In genomic region chr3:51501833-51502561, GRCh38 we compare ENCODE assay signal across 8 cellular contexts. TPM values are rescaled to one million over a fixed set of nuclear protein-coding genes. Genes with fewer than 3 reads are reported as not detected.
A peak's percentile ranks its signal among the peaks of the same experiment; 100 is the strongest.
DNase-seq lines count a peak whose midpoint lies in the region; ATAC-seq, FAIRE-seq and TF ChIP-seq lines count a peak whose summit lies in the region.

No MANE protein-coding gene starts in this region.

- 0 out of 3 replicates have a peak, but pooled peaks cover 4% of the 10 kb centered on the region for H3K4me1 ChIP-seq in A549
- peaks cover 4% of the 10 kb centered on the region for H3K4me1 ChIP-seq in body of pancreas

- peak; percentile 71 for TF ChIP-seq CTCF in A549 (IDR thresholded peaks at IDR 0.05)
- TF ChIP-seq CTCF in body of pancreas (IDR thresholded peaks at IDR 0.05) = peak; percentile 79 to 94 (median 86)

- POLR2A ChIA-PET in A549 (lab: Yijun Ruan, JAX) = interaction anchor here (0.5 to 1.0 kb wide), 3 partner anchors 38 to 180 kb away, joined by 3 to 4 read pairs (median 3); no protein-coding TSS in a partner anchor

- FAIRE-seq in A549 (lab: Jason Lieb, UNC) (no peak), GM18507 (lab: Jason Lieb, UNC) (peak; percentile 98)

- CTCF ChIA-PET in A549 (lab: Yijun Ruan, JAX) = interaction anchor here (0.6 to 6.1 kb wide), 41 partner anchors 9 to 886 kb away, joined by 3 to 115 read pairs (median 4); partner anchors contain the start of genes RAD54L2 and TEX264

- intact Hi-C loops in body of pancreas (cut with DNase I) = no loop called here

- ATAC-seq in A549 (peak; percentile 48 to 65; a peak in 3 of 6 replicates), body of pancreas (no peak), GM19395 (IDR thresholded peaks at IDR 0.05; ENCODE audit: unreplicated experiment) (no peak)

- DNase-seq in A549 (ENCODE audit: low read depth in 1 of 2, low spot score in 1 of 2) = peak; percentile 32 to 71
- peak; percentile 37 for DNase-seq in GM18507 (ENCODE audit: extremely low spot score, insufficient read length, low read depth)
- peak; percentile 1 for DNase-seq in NCI-H146 treated with DMSO at 0.1 percent for 48 hours (lab: John Stamatoyannopoulos, UW; ENCODE audit: unreplicated experiment)
- peak; percentile 81 for DNase-seq in UCSD-AML1 (lab: John Stamatoyannopoulos, UW; ENCODE audit: unreplicated experiment)
- DNase-seq in body of pancreas = peak; percentile 76 to 86 (median 80)
- peak; percentile 71 for DNase-seq in iPS-NIHi11 (ENCODE audit: low spot score)
- DNase-seq in stimulated activated CD4-positive, alpha-beta T cell treated with anti-CD3 and anti-CD28 coated beads, Interleukin-12 subunit alpha, Interleukin-12 subunit beta, amount 100 ng/mL, for 24 hours (ENCODE audit: low read depth in 2 of 2) = peak; percentile 59 to 81

- no peak for TF ChIP-seq EP300 in A549 (IDR thresholded peaks at IDR 0.05)

- H3K27ac ChIP-seq in A549 (no peak overlapping the region), body of pancreas (no peak overlapping the region)

- H3K4me3 ChIP-seq in A549 (no peak overlapping the region), body of pancreas (no peak overlapping the region)

- H3K4me2 ChIP-seq in A549 = no peak overlapping the region

- no peaks in the 10 kb centered on the region for H3K36me3 ChIP-seq in body of pancreas (replicated peaks in 1 of 2; ENCODE audit: insufficient read depth in 1 of 2, low read depth in 2 of 2)

- no peaks in the 10 kb centered on the region for H3K27me3 ChIP-seq in body of pancreas

- peak; percentile 79 to 86 for TF ChIP-seq RAD21 in A549 (conservative IDR thresholded peaks at IDR 0.05 in 1 of 2, IDR thresholded peaks at IDR 0.05 in 1 of 2)

- H3K9me3 ChIP-seq in A549 = no peaks in the 10 kb centered on the region
- no peaks in the 10 kb centered on the region for H3K9me3 ChIP-seq in body of pancreas

- TF ChIP-seq POLR2A in A549 (IDR thresholded peaks at IDR 0.05; ENCODE audit: low read length) (no peak), body of pancreas (IDR thresholded peaks at IDR 0.05) (no peak)

- WGBS in A549 (ENCODE audit: missing lambda C conversion rate) = 3% methylated on average over 5 of the region's 6 CpGs
- 6 to 9% methylated on average over 5 to 6 of the region's 6 CpGs for WGBS in body of pancreas, 2 donors

TF ChIP-seq in A549, 52 proteins besides CTCF, POLR2A, EP300 and RAD21:
- no peak for TF ChIP-seq KDM5A (IDR thresholded peaks at IDR 0.05)
- peak; percentile 31; the same call in 1 of the 2 replicates for TF ChIP-seq MAX (IDR thresholded peaks at IDR 0.05)
- TF ChIP-seq SMC3 (IDR thresholded peaks at IDR 0.05) = peak; percentile 74
TF ChIP-seq in A549: peak in this region for 2.

RNA-seq across cellular contexts. Expression of gene DCAF1, which starts 2.2 kb away (rescaled TPM):
- polyA plus RNA-seq in A549 (2011; rRNA removed) = 15.9 and 21.2 TPM in 2 replicates
- 5.4 and 6.2 TPM in 2 replicates for polyA plus RNA-seq in A549 (2012; cell fraction: cytosol; rRNA removed)
- polyA plus RNA-seq in A549 (2012; cell fraction: nucleus; rRNA removed) = 8.5 and 15.3 TPM in 2 replicates
- polyA plus RNA-seq in A549 (2017; fragmentation: RNase III; extraction: RNeasy Plus Mini Kit Qiagen cat#74134 plus additional on column Dnase treatment) = 13.6 to 14.3 TPM (median 14.1 TPM) in 3 replicates
- 25.7 and 29.8 TPM in 2 replicates for polyA minus RNA-seq in A549 (2011; rRNA and poly(A)+ RNA removed)
- total RNA-seq in body of pancreas = 1 to 10 TPM; 7.5 to 9.6 TPM

RNA-seq across cellular contexts. Expression of gene RAD54L2, which starts 36.5 kb away (rescaled TPM):
- 6.4 and 7.7 TPM in 2 replicates for polyA plus RNA-seq in A549 (2011; rRNA removed)
- 1.6 and 2.0 TPM in 2 replicates for polyA plus RNA-seq in A549 (2012; cell fraction: cytosol; rRNA removed)
- 4.7 and 6.5 TPM in 2 replicates for polyA plus RNA-seq in A549 (2012; cell fraction: nucleus; rRNA removed)
- 4.4 to 4.8 TPM (median 4.7 TPM) in 3 replicates for polyA plus RNA-seq in A549 (2017; fragmentation: RNase III; extraction: RNeasy Plus Mini Kit Qiagen cat#74134 plus additional on column Dnase treatment)
- 25.2 and 26.2 TPM in 2 replicates for polyA minus RNA-seq in A549 (2011; rRNA and poly(A)+ RNA removed)
- total RNA-seq in body of pancreas = 10 to 100 TPM; 15.8 to 25.7 TPM

Comparison
In these comparisons a context has a peak if more than half of its experiments do, and no peak if none do; other contexts are left out.
1. ATAC-seq: peak in A549 (2 of 2); none in body of pancreas (single experiment) and GM19395 (single experiment).
2. DNase-seq: peak in every context shown above with its lines; median percentile 81 in UCSD-AML1; 80 in body of pancreas; 71 in iPS-NIHi11; 70 in stimulated activated CD4-positive, alpha-beta T cell treated with anti-CD3 and anti-CD28 coated beads, Interleukin-12 subunit alpha, Interleukin-12 subunit beta, amount 100 ng/mL, for 24 hours; 52 in A549; 37 in GM18507; 1 in NCI-H146 treated with DMSO at 0.1 percent for 48 hours.